8 cellular contexts compared by ENCODE assay signal in the genomic region with DNA sequence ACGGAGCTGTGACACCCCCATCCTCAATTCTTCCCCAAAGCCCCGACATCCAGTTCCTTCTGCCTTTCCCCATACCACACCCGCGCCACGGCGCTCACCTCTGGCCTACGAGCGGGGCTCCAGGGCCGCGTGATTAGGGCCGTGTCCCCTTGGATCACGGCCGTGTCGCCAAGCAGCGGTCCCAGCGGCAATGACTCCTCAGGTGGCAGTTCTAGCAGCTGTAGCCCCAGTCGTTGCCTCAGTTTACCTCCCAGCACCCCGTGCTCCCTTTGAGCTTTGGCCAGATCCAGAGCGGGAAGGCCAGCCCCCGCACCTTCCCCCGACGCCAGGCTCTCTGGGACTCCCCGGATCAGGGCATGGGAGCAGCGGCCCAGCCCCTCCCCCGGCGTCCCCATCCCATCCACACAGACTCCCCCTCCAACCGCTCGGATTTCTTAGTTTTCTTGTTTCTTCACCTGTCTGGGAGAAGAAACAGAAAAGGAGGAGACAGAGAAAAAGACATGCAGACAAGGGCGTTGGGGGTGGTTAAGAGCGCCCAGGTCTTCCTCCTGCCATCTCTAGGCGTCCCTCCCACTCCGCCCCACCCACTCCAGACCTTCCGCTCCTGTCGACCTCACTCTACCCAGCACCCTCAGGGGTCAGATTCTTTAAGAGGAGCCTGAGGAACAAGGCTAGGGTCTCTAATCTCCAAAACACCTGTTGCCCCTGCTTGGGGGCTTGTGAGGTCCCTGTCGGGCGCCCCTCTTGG. TPM values are rescaled to one million over a fixed set of nuclear protein-coding genes. Genes with fewer than 3 reads are reported as not detected.
DNase-seq lines count a peak whose midpoint lies in the region; TF ChIP-seq lines count a peak whose summit lies in the region.

A gene with protein sequence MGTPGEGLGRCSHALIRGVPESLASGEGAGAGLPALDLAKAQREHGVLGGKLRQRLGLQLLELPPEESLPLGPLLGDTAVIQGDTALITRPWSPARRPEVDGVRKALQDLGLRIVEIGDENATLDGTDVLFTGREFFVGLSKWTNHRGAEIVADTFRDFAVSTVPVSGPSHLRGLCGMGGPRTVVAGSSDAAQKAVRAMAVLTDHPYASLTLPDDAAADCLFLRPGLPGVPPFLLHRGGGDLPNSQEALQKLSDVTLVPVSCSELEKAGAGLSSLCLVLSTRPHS (minus strand): TSS at position 533 of the 748 bp plus-strand sequence. CDS start 138 bp downstream, at position 395.

- TF ChIP-seq CTCF in HEK293 (tag by site-specific recombination; IDR thresholded peaks at IDR 0.05) (no peak), VCaP (conservative IDR thresholded peaks at IDR 0.05) (no peak)

- DNase-seq in glomerular endothelial cell (ENCODE audit: extremely low read depth, low read depth, low spot score), result no peak
- peak; percentile 85 for DNase-seq in posterior vena cava (ENCODE audit: low spot score)
- DNase-seq in germinal center (ENCODE audit: low spot score), result no peak
- DNase-seq in NCI-H2171 (lab: John Stamatoyannopoulos, UW), result no peak
- no peak for DNase-seq in hypothalamus (lab: John Stamatoyannopoulos, UW)
- no peak for DNase-seq in NCI-H1092 (lab: John Stamatoyannopoulos, UW)

- H3K36me3 ChIP-seq in HEK293 (ENCODE audit: control insufficient read depth in 2 of 2, insufficient read depth in 1 of 2, low read length in 2 of 2), result peaks cover 10 to 57% of the 10 kb centered on the region in 2 experiments; a peak in 2 of 3 replicates

- no peaks in the 10 kb centered on the region for H3K4me1 ChIP-seq in HEK293 (ENCODE audit: control insufficient read depth, insufficient read depth, low read length)

- POLR2A ChIA-PET in HEK293 (lab: Yijun Ruan, JAX), result interaction anchor here (0.7 to 4.7 kb wide), 21 partner anchors 9 to 1243 kb away, joined by 3 to 54 read pairs (median 6); a partner anchor contains a TSS

- intact Hi-C loops in posterior vena cava (cut with DNase I), result loop anchor here in 1 of 2 donors (10.0 kb wide), 2 partner anchors 66 to 724 kb away; a partner anchor contains a TSS

- no peaks in the 10 kb centered on the region for H3K9me3 ChIP-seq in HEK293 (ENCODE audit: control insufficient read depth, insufficient read depth, low read depth, low read length)

- CTCF ChIA-PET in HEK293 (lab: Yijun Ruan, JAX), result interaction anchor here (0.6 to 3.6 kb wide), 15 partner anchors 10 to 223 kb away, joined by 3 to 28 read pairs (median 6); a partner anchor contains a TSS

- peak within 1 kb of the TSS; percentile 74 for H3K4me3 ChIP-seq in HEK293 (ENCODE audit: low read depth, low read length)

- H3K27ac ChIP-seq in HEK293 (ENCODE audit: extremely low read depth, low read depth, low read length) (peak within 1 kb of the TSS; percentile 67), VCaP (peak within 1 kb of the TSS; percentile 77)

TF ChIP-seq in HEK293, 187 proteins besides CTCF, POLR2A, EP300 and RAD21:
- TF ChIP-seq, protein P1, sequence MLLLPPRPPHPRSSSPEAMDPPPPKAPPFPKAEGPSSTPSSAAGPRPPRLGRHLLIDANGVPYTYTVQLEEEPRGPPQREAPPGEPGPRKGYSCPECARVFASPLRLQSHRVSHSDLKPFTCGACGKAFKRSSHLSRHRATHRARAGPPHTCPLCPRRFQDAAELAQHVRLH (tag by site-specific recombination; IDR thresholded peaks at IDR 0.05), result no peak
- TF ChIP-seq ZNF791 (tag by site-specific recombination; IDR thresholded peaks at IDR 0.05) (no peak), SCRT2 (tag by site-specific recombination; IDR thresholded peaks at IDR 0.05) (peak; percentile 99), ZNF660 (tag by site-specific recombination; IDR thresholded peaks at IDR 0.05) (no peak), EGR2 (tag by site-specific recombination; IDR thresholded peaks at IDR 0.05; ENCODE audit: low read depth) (peak; percentile 56), ZFHX2 (tag by site-specific recombination; conservative IDR thresholded peaks at IDR 0.05) (peak; percentile 60), SCRT1 (tag by site-specific recombination; IDR thresholded peaks at IDR 0.05; ENCODE audit: borderline replicate concordance) (peak; percentile 97), ZNF837 (tag by site-specific recombination; IDR thresholded peaks at IDR 0.05) (no peak)
- TF ChIP-seq, protein P2, sequence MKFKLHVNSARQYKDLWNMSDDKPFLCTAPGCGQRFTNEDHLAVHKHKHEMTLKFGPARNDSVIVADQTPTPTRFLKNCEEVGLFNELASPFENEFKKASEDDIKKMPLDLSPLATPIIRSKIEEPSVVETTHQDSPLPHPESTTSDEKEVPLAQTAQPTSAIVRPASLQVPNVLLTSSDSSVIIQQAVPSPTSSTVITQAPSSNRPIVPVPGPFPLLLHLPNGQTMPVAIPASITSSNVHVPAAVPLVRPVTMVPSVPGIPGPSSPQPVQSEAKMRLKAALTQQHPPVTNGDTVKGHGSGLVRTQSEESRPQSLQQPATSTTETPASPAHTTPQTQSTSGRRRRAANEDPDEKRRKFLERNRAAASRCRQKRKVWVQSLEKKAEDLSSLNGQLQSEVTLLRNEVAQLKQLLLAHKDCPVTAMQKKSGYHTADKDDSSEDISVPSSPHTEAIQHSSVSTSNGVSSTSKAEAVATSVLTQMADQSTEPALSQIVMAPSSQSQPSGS (tag by site-specific recombination; IDR thresholded peaks at IDR 0.05; ENCODE audit: low read depth), result no peak
- TF ChIP-seq, protein P3, sequence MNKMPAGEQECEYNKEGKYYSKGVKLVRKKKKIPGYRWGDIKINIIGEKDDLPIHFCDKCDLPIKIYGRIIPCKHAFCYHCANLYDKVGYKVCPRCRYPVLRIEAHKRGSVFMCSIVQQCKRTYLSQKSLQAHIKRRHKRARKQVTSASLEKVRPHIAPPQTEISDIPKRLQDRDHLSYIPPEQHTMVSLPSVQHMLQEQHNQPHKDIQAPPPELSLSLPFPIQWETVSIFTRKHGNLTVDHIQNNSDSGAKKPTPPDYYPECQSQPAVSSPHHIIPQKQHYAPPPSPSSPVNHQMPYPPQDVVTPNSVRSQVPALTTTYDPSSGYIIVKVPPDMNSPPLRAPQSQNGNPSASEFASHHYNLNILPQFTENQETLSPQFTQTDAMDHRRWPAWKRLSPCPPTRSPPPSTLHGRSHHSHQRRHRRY (tag by site-specific recombination; IDR thresholded peaks at IDR 0.05), result no peak

RNA-seq across cellular contexts. Expression of the gene that starts here (rescaled TPM):
- total RNA-seq in glomerular endothelial cell, result 110 and 138 TPM in 2 replicates
- 10 to 100 TPM; 88.3 to 97.4 TPM for total RNA-seq in posterior vena cava
